In genomic region chr7:116298576-116298975, GRCh38 we compare ENCODE assay signal across 29 cellular contexts.
"Had no signal": no experiment of that assay in that cellular context is flagged by ENCODE, and none has a peak within 500 bp of the region (broad histone marks: within the 10 kb centered on the region; RNA-seq: fewer than 3 reads in every experiment).

No MANE protein-coding gene starts in this region.

- H3K4me3 ChIP-seq: stomach, suprapubic skin, testis, thoracic aorta, thyroid gland, tibial artery, tibial nerve, transverse colon, upper lobe of left lung, upper lobe of right lung, uterus, vagina had no signal

- DNase-seq: stimulated activated CD4-positive, alpha-beta T cell treated with anti-CD3 and anti-CD28 coated beads, Interleukin-2, amount 100 ng/mL, for 48 hours; stimulated activated CD4-positive, alpha-beta T cell treated with anti-CD3 and anti-CD28 coated beads, Interleukin-4, amount 100 ng/mL, for 1 hour; stimulated activated CD4-positive, alpha-beta T cell treated with anti-CD3 and anti-CD28 coated beads, Interleukin-4, amount 100 ng/mL, for 24 hours; stimulated activated CD4-positive, alpha-beta T cell treated with anti-CD3 and anti-CD28 coated beads, Interleukin-4, amount 100 ng/mL, for 4 hours; stimulated activated CD8-positive, alpha-beta memory T cell treated with anti-CD3 and anti-CD28 coated beads, Interleukin-4, amount 100 ng/mL, for 48 hours; stimulated activated naive B cell treated with anti-CD40 and anti-IgM and Interleukin-4, amounts not matched to agents 10 μg/mL and 1 μg/mL and 100 μg/mL, for 72 hours; stimulated activated naive CD4-positive, alpha-beta T cell; stimulated activated naive CD4-positive, alpha-beta T cell treated with Interleukin-2 at 50 U/mL for 16 hours; stimulated activated naive CD8-positive, alpha-beta T cell treated with anti-CD3 and anti-CD28 coated beads, Interleukin-15, amount 100 ng/mL, for 72 hours; stimulated activated naive CD8-positive, alpha-beta T cell treated with anti-CD3 and anti-CD28 coated beads, Interleukin-15, Interleukin-2, amounts not matched to agents 100 U/mL and 50 U/mL, for 24 hours; stomach; substantia nigra; testis; thyroid gland; tibial artery; transverse colon; trophoblast cell; upper lobe of left lung; upper lobe of right lung; uterus had no signal

- H3K4me1 Mint-ChIP-seq: stimulated activated effector memory CD8-positive, alpha-beta T cell treated with anti-CD3 and anti-CD28 coated beads, Interleukin-12 subunit alpha, Interleukin-12 subunit beta, amount 100 ng/mL, for 72 hours; stimulated activated memory B cell treated with anti-CD40 and anti-IgM and Interleukin-4, amounts not matched to agents 10 μg/mL and 1 μg/mL and 100 μg/mL, for 72 hours; stimulated activated naive B cell treated with anti-CD40 and anti-IgM and Interleukin-4, amounts not matched to agents 10 μg/mL and 1 μg/mL and 100 μg/mL, for 72 hours; stimulated activated naive CD8-positive, alpha-beta T cell treated with anti-CD3 and anti-CD28 coated beads, Interleukin-15, amount 100 ng/mL, for 72 hours had no signal

- H3K4me3 Mint-ChIP-seq: stimulated activated effector memory CD8-positive, alpha-beta T cell treated with anti-CD3 and anti-CD28 coated beads, Interleukin-12 subunit alpha, Interleukin-12 subunit beta, amount 100 ng/mL, for 72 hours; stimulated activated memory B cell treated with anti-CD40 and anti-IgM and Interleukin-4, amounts not matched to agents 10 μg/mL and 1 μg/mL and 100 μg/mL, for 72 hours; stimulated activated naive B cell treated with anti-CD40 and anti-IgM and Interleukin-4, amounts not matched to agents 10 μg/mL and 1 μg/mL and 100 μg/mL, for 72 hours; stimulated activated naive CD8-positive, alpha-beta T cell treated with anti-CD3 and anti-CD28 coated beads, Interleukin-15, amount 100 ng/mL, for 72 hours; stimulated activated naive CD8-positive, alpha-beta T cell treated with anti-CD3 and anti-CD28 coated beads, Interleukin-15, Interleukin-2, amounts not matched to agents 100 ng/mL and 50 ng/mL, for 24 hours; type B pancreatic cell had no signal

- FAIRE-seq: urothelium cell line had no signal

- H3K27ac ChIP-seq: stomach, suprapubic skin, testis, thoracic aorta, thyroid gland, tibial artery, tibial nerve, transverse colon, upper lobe of left lung, upper lobe of right lung, uterus, vagina had no signal

- H3K27ac Mint-ChIP-seq: stimulated activated effector memory CD8-positive, alpha-beta T cell treated with anti-CD3 and anti-CD28 coated beads, Interleukin-12 subunit alpha, Interleukin-12 subunit beta, amount 100 ng/mL, for 72 hours; stimulated activated memory B cell treated with anti-CD40 and anti-IgM and Interleukin-4, amounts not matched to agents 10 μg/mL and 1 μg/mL and 100 μg/mL, for 72 hours; stimulated activated naive B cell treated with anti-CD40 and anti-IgM and Interleukin-4, amounts not matched to agents 10 μg/mL and 1 μg/mL and 100 μg/mL, for 72 hours; stimulated activated naive CD8-positive, alpha-beta T cell treated with anti-CD3 and anti-CD28 coated beads, Interleukin-15, amount 100 ng/mL, for 72 hours; stimulated activated naive CD8-positive, alpha-beta T cell treated with anti-CD3 and anti-CD28 coated beads, Interleukin-15, Interleukin-2, amounts not matched to agents 100 ng/mL and 50 ng/mL, for 24 hours; type B pancreatic cell had no signal

- H3K27me3 Mint-ChIP-seq: type B pancreatic cell had no signal

- ATAC-seq: stimulated activated effector memory CD8-positive, alpha-beta T cell treated with anti-CD3 and anti-CD28 coated beads, Interleukin-12 subunit alpha, Interleukin-12 subunit beta, amount 100 ng/mL, for 72 hours; stimulated activated memory B cell treated with anti-CD40 and anti-IgM and Interleukin-4, amounts not matched to agents 10 μg/mL and 1 μg/mL and 100 μg/mL, for 72 hours; stimulated activated naive B cell treated with anti-CD40 and anti-IgM and Interleukin-4, amounts not matched to agents 10 μg/mL and 1 μg/mL and 100 μg/mL, for 72 hours; stimulated activated naive CD8-positive, alpha-beta T cell treated with anti-CD3 and anti-CD28 coated beads, Interleukin-15, amount 100 ng/mL, for 72 hours; stimulated activated naive CD8-positive, alpha-beta T cell treated with anti-CD3 and anti-CD28 coated beads, Interleukin-15, Interleukin-2, amounts not matched to agents 100 U/mL and 50 U/mL, for 24 hours; upper lobe of right lung had no signal

- H3K36me3 Mint-ChIP-seq: stimulated activated effector memory CD8-positive, alpha-beta T cell treated with anti-CD3 and anti-CD28 coated beads, Interleukin-12 subunit alpha, Interleukin-12 subunit beta, amount 100 ng/mL, for 72 hours; stimulated activated memory B cell treated with anti-CD40 and anti-IgM and Interleukin-4, amounts not matched to agents 10 μg/mL and 1 μg/mL and 100 μg/mL, for 72 hours; type B pancreatic cell had no signal

- H3K27me3 ChIP-seq: stomach, suprapubic skin, testis, thyroid gland, tibial artery, tibial nerve, transverse colon, upper lobe of left lung, upper lobe of right lung, uterus, vagina had no signal

- H3K36me3 ChIP-seq: stomach, suprapubic skin, thoracic aorta, thyroid gland, tibial artery, transverse colon, upper lobe of left lung, upper lobe of right lung, uterus, vagina had no signal

- H3K9me3 ChIP-seq: stomach, suprapubic skin, testis, thoracic aorta, thyroid gland, transverse colon, upper lobe of left lung, upper lobe of right lung, uterus, vagina had no signal

- H3K4me1 ChIP-seq: stomach, suprapubic skin, testis, thyroid gland, tibial artery, tibial nerve, transverse colon, upper lobe of left lung, upper lobe of right lung, uterus, vagina had no signal
